In genomic region chr13:88085036-88085435, GRCh38 we compare ENCODE assay signal across 19 cellular contexts.
"Had no signal": no experiment of that assay in that cellular context is flagged by ENCODE, and none has a peak within 500 bp of the region (broad histone marks: within the 10 kb centered on the region; RNA-seq: fewer than 3 reads in every experiment).

No MANE protein-coding gene starts in this region.

- H3K27ac Mint-ChIP-seq: activated CD4-positive, alpha-beta memory T cell treated with anti-CD3 and anti-CD28 coated beads, Interleukin-2, amount 10 ng/mL, durations not matched to agents 7 days and 5 days; activated CD4-positive, alpha-beta T cell treated with anti-CD3 and anti-CD28 coated beads for 36 hours; activated CD8-positive, alpha-beta memory T cell treated with anti-CD3 and anti-CD28 coated beads, Interleukin-2, amount 10 ng/mL, durations not matched to agents 7 days and 5 days; activated naive CD8-positive, alpha-beta T cell treated with anti-CD3 and anti-CD28 coated beads for 36 hours; activated T-helper 17 cell treated with anti-CD3 and anti-CD28 coated beads, Interleukin-2, amount 50 U/mL, for 72 hours; effector memory CD8-positive, alpha-beta T cell; T-helper 17 cell had no signal

- H3K36me3 Mint-ChIP-seq: activated CD8-positive, alpha-beta memory T cell treated with anti-CD3 and anti-CD28 coated beads, Interleukin-2, amount 10 ng/mL, durations not matched to agents 7 days and 5 days; activated naive CD8-positive, alpha-beta T cell treated with anti-CD3 and anti-CD28 coated beads for 36 hours had no signal

- H3K4me3 Mint-ChIP-seq: activated CD4-positive, alpha-beta memory T cell treated with anti-CD3 and anti-CD28 coated beads, Interleukin-2, amount 10 ng/mL, durations not matched to agents 7 days and 5 days; activated CD4-positive, alpha-beta T cell treated with anti-CD3 and anti-CD28 coated beads for 36 hours; activated CD8-positive, alpha-beta memory T cell treated with anti-CD3 and anti-CD28 coated beads, Interleukin-2, amount 10 ng/mL, durations not matched to agents 7 days and 5 days; activated naive CD8-positive, alpha-beta T cell treated with anti-CD3 and anti-CD28 coated beads for 36 hours; activated T-helper 17 cell treated with anti-CD3 and anti-CD28 coated beads, Interleukin-2, amount 50 U/mL, for 72 hours; effector memory CD8-positive, alpha-beta T cell; neural crest cell; T-helper 17 cell had no signal

- H3K9me3 Mint-ChIP-seq: neural crest cell had no signal

- H3K27me3 Mint-ChIP-seq: activated CD4-positive, alpha-beta memory T cell treated with anti-CD3 and anti-CD28 coated beads, Interleukin-2, amount 10 ng/mL, durations not matched to agents 7 days and 5 days; activated CD4-positive, alpha-beta T cell treated with anti-CD3 and anti-CD28 coated beads for 36 hours; activated CD8-positive, alpha-beta memory T cell treated with anti-CD3 and anti-CD28 coated beads, Interleukin-2, amount 10 ng/mL, durations not matched to agents 7 days and 5 days; activated naive CD8-positive, alpha-beta T cell treated with anti-CD3 and anti-CD28 coated beads for 36 hours; activated T-helper 17 cell treated with anti-CD3 and anti-CD28 coated beads, Interleukin-2, amount 50 U/mL, for 72 hours; effector memory CD8-positive, alpha-beta T cell; T-helper 17 cell had no signal

- H3K4me1 Mint-ChIP-seq: activated CD4-positive, alpha-beta memory T cell treated with anti-CD3 and anti-CD28 coated beads, Interleukin-2, amount 10 ng/mL, durations not matched to agents 7 days and 5 days; activated CD4-positive, alpha-beta T cell treated with anti-CD3 and anti-CD28 coated beads for 36 hours; activated CD8-positive, alpha-beta memory T cell treated with anti-CD3 and anti-CD28 coated beads, Interleukin-2, amount 10 ng/mL, durations not matched to agents 7 days and 5 days; activated naive CD8-positive, alpha-beta T cell treated with anti-CD3 and anti-CD28 coated beads for 36 hours; activated T-helper 17 cell treated with anti-CD3 and anti-CD28 coated beads, Interleukin-2, amount 50 U/mL, for 72 hours; neural crest cell; T-helper 17 cell had no signal

- FAIRE-seq: kidney had no signal

- ATAC-seq: activated CD4-positive, alpha-beta T cell treated with anti-CD3 and anti-CD28 coated beads for 36 hours; activated CD8-positive, alpha-beta memory T cell treated with anti-CD3 and anti-CD28 coated beads, Interleukin-2, amount 10 ng/mL, durations not matched to agents 7 days and 5 days; activated T-helper 17 cell treated with anti-CD3 and anti-CD28 coated beads, Interleukin-2, amount 50 U/mL, for 72 hours; effector memory CD8-positive, alpha-beta T cell; left lung; T-helper 17 cell; upper lobe of right lung had no signal

- DNase-seq: activated CD4-positive, alpha-beta memory T cell treated with anti-CD3 and anti-CD28 coated beads, Interleukin-2, amount 10 ng/mL, durations not matched to agents 7 days and 5 days; activated CD4-positive, alpha-beta T cell treated with anti-CD3 and anti-CD28 coated beads for 36 hours; activated CD8-positive, alpha-beta memory T cell treated with anti-CD3 and anti-CD28 coated beads, Interleukin-2, amount 10 ng/mL, durations not matched to agents 7 days and 5 days; activated naive CD4-positive, alpha-beta T cell; activated naive CD8-positive, alpha-beta T cell treated with anti-CD3 and anti-CD28 coated beads for 36 hours; amygdala; dermis blood vessel endothelial cell; effector memory CD8-positive, alpha-beta T cell; foreskin melanocyte; kidney; left lung; stimulated activated CD4-positive, alpha-beta T cell treated with anti-CD3 and anti-CD28 coated beads, Interleukin-12 subunit alpha, Interleukin-12 subunit beta, amount 100 ng/mL, for 4 hours; stimulated activated CD4-positive, alpha-beta T cell treated with anti-CD3 and anti-CD28 coated beads, Interleukin-1b, Interleukin-23, amount 100 ng/mL, for 48 hours; stimulated activated CD8-positive, alpha-beta memory T cell treated with anti-CD3 and anti-CD28 coated beads, Interleukin-4, amount 100 ng/mL, for 48 hours; stimulated activated naive CD4-positive, alpha-beta T cell; T-helper 17 cell; upper lobe of right lung had no signal
